ENCODE assay signal across 8 cellular contexts in genomic region chr14:91177073-91177796, GRCh38.
DNase-seq lines count a peak whose midpoint lies in the region; ATAC-seq lines count a peak whose summit lies in the region.

No MANE protein-coding gene starts in this region.

- H3K27me3 ChIP-seq in effector memory CD4-positive, alpha-beta T cell (replicated peaks; ENCODE audit: control insufficient read depth, insufficient read depth, low read length, poor library complexity, severe bottlenecking), result no peaks in the 10 kb centered on the region

- no peaks in the 10 kb centered on the region for H3K9me3 Mint-ChIP-seq in activated CD4-positive, alpha-beta memory T cell treated with anti-CD3 and anti-CD28 coated beads, Interleukin-2, amount 10 ng/mL, durations not matched to agents 7 days and 5 days

- POLR2A ChIA-PET in activated CD4-positive, alpha-beta memory T cell treated with anti-CD3 and anti-CD28 coated beads, Interleukin-2, amount 10 ng/mL, durations not matched to agents 7 days and 5 days (lab: Charles Lee), result interaction anchor here (0.7 to 8.8 kb wide), 17 partner anchors 12 to 462 kb away, joined by 3 to 142 read pairs (median 5); partner anchors contain the start of gene GPR68

- H3K27ac ChIP-seq in effector memory CD4-positive, alpha-beta T cell (ENCODE audit: insufficient read depth, low read length, poor library complexity, severe bottlenecking), result peak overlapping the region; percentile 26

- H3K36me3 Mint-ChIP-seq in activated CD4-positive, alpha-beta memory T cell treated with anti-CD3 and anti-CD28 coated beads, Interleukin-2, amount 10 ng/mL, durations not matched to agents 7 days and 5 days (ENCODE audit: low read depth), result peaks cover 57% of the 10 kb centered on the region

- H3K4me1 ChIP-seq in effector memory CD4-positive, alpha-beta T cell (ENCODE audit: control insufficient read depth, insufficient read depth, low read length, poor library complexity, severe bottlenecking), result peaks cover 8% of the 10 kb centered on the region

- H3K4me3 ChIP-seq in effector memory CD4-positive, alpha-beta T cell (ENCODE audit: insufficient read depth, low read depth, low read length, poor library complexity, severe bottlenecking), result no peak overlapping the region

- DNase-seq in DMS53 (lab: John Stamatoyannopoulos, UW), result peak; percentile 79
- DNase-seq in HK-2 (ENCODE audit: unreplicated experiment), result peak; percentile 58
- DNase-seq in NCI-H82 treated with DMSO at 0.1 percent for 48 hours (lab: John Stamatoyannopoulos, UW; ENCODE audit: unreplicated experiment), result peak; percentile 51
- peak; percentile 79 for DNase-seq in activated CD4-positive, alpha-beta memory T cell treated with anti-CD3 and anti-CD28 coated beads, Interleukin-2, amount 10 ng/mL, durations not matched to agents 7 days and 5 days
- DNase-seq in effector memory CD4-positive, alpha-beta T cell, result peak; percentile 47 to 55 (median 47)
- peak; percentile 64 for DNase-seq in myocyte (ENCODE audit: low read depth)
- peak; percentile 24 to 30 for DNase-seq in stimulated activated CD8-positive, alpha-beta memory T cell treated with anti-CD3 and anti-CD28 coated beads, Interleukin-7, amount 100 ng/mL, for 48 hours (ENCODE audit: extremely low read depth in 1 of 2, low read depth in 1 of 2)

- peaks cover 25% of the 10 kb centered on the region for H3K4me1 Mint-ChIP-seq in activated CD4-positive, alpha-beta memory T cell treated with anti-CD3 and anti-CD28 coated beads, Interleukin-2, amount 10 ng/mL, durations not matched to agents 7 days and 5 days

- no peak overlapping the region for H3K4me3 Mint-ChIP-seq in activated CD4-positive, alpha-beta memory T cell treated with anti-CD3 and anti-CD28 coated beads, Interleukin-2, amount 10 ng/mL, durations not matched to agents 7 days and 5 days

- CTCF ChIA-PET in activated CD4-positive, alpha-beta memory T cell treated with anti-CD3 and anti-CD28 coated beads, Interleukin-2, amount 10 ng/mL, durations not matched to agents 7 days and 5 days (lab: Charles Lee), result interaction anchor here (0.6 to 10.2 kb wide), 38 partner anchors 8 to 284 kb away, joined by 3 to 167 read pairs (median 5); partner anchors contain the start of genes CCDC88C, DGLUCY and GPR68

- peaks cover 4% of the 10 kb centered on the region for H3K36me3 ChIP-seq in effector memory CD4-positive, alpha-beta T cell (ENCODE audit: control insufficient read depth, insufficient read depth, low read length)

- no peaks in the 10 kb centered on the region for H3K9me3 ChIP-seq in effector memory CD4-positive, alpha-beta T cell (ENCODE audit: control insufficient read depth, low read length)

- no peak for ATAC-seq in GM19023 (IDR thresholded peaks at IDR 0.05; ENCODE audit: unreplicated experiment)

- H3K27ac Mint-ChIP-seq in activated CD4-positive, alpha-beta memory T cell treated with anti-CD3 and anti-CD28 coated beads, Interleukin-2, amount 10 ng/mL, durations not matched to agents 7 days and 5 days, result peak overlapping the region; percentile 77

- H3K27me3 Mint-ChIP-seq in activated CD4-positive, alpha-beta memory T cell treated with anti-CD3 and anti-CD28 coated beads, Interleukin-2, amount 10 ng/mL, durations not matched to agents 7 days and 5 days, result no peaks in the 10 kb centered on the region

Comparison
In these comparisons a context has a peak if more than half of its experiments do, and no peak if none do; other contexts are left out.
1. DNase-seq: peak in every context shown above with its lines; median percentile 79 in DMS53; 79 in activated CD4-positive, alpha-beta memory T cell treated with anti-CD3 and anti-CD28 coated beads, Interleukin-2, amount 10 ng/mL, durations not matched to agents 7 days and 5 days; 64 in myocyte; 58 in HK-2; 51 in NCI-H82 treated with DMSO at 0.1 percent for 48 hours; 47 in effector memory CD4-positive, alpha-beta T cell; 27 in stimulated activated CD8-positive, alpha-beta memory T cell treated with anti-CD3 and anti-CD28 coated beads, Interleukin-7, amount 100 ng/mL, for 48 hours.